ENCODE assay signal across 24 cellular contexts in the genomic region with DNA sequence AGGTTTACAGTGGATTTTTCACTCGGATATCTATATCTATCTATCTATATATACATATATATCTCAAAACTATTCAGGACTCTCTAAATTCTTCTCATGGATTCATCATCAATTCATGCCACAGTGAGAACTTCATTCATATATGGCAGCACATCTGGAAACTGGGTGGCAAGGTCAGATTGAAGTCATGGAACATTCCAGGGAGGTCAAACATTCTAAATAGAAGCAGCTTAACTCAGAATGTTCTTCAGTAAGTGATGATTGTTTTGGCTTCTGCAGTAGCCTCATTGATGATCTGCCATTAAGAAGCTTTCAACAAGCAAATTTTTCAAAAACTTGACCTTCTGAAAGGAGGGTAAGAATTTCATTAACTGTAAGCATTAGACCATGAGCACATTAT. TPM values are rescaled to one million over a fixed set of nuclear protein-coding genes. Genes with fewer than 3 reads are reported as not detected.
DNase-seq lines count a peak whose midpoint lies in the region; ATAC-seq and TF ChIP-seq lines count a peak whose summit lies in the region.
"Had no signal": no experiment of that assay in that cellular context is flagged by ENCODE, and none has a peak within 500 bp of the region (broad histone marks: within the 10 kb centered on the region; RNA-seq: fewer than 3 reads in every experiment).

No MANE protein-coding gene starts in this region.

- H3K9me3 ChIP-seq in adipocyte (ENCODE audit: control insufficient read depth, low read length) (no peaks in the 10 kb centered on the region), transverse colon (no peaks in the 10 kb centered on the region)
- H3K9me3 ChIP-seq: BE2C, BLaER1 had no signal

- no peak overlapping the region for H3K27ac ChIP-seq in transverse colon
- H3K27ac ChIP-seq: BLaER1 had no signal

- no peak for TF ChIP-seq POLR2A in transverse colon (IDR thresholded peaks at IDR 0.05)

- H3K4me3 ChIP-seq in adipocyte (ENCODE audit: low read length) (no peak overlapping the region), foreskin fibroblast (ENCODE audit: low read depth in 1 of 2, low read length in 2 of 2) (no peak overlapping the region), transverse colon (no peak overlapping the region)
- H3K4me3 ChIP-seq: BLaER1, GM12878 had no signal

- TF ChIP-seq CTCF in foreskin fibroblast (IDR thresholded peaks at IDR 0.05; ENCODE audit: low read depth, low read length): no peak
- TF ChIP-seq CTCF in transverse colon (IDR thresholded peaks at IDR 0.05): no peak

- H3K36me3 ChIP-seq in adipocyte (ENCODE audit: control insufficient read depth, insufficient read depth, low read length, severe bottlenecking): no peaks in the 10 kb centered on the region
- H3K36me3 ChIP-seq in transverse colon: no peaks in the 10 kb centered on the region
- H3K36me3 ChIP-seq: BE2C, BLaER1 had no signal

- WGBS in transverse colon (ENCODE audit: low coverage in 1 of 2), 2 donors: 58 to 68% methylated on average over 1 of the region's 1 CpG

- DNase-seq in adipocyte (ENCODE audit: low read depth) (peak; percentile 19), fibroblast of gingiva (ENCODE audit: low read depth) (peak; percentile 63), foreskin fibroblast (peak; percentile 23 to 57), AG08396 (ENCODE audit: low spot score) (no peak), transverse colon (no peak)
- DNase-seq: 8988T; ACHN; BE2C; C1 segment of cervical spinal cord; CD4-positive, alpha-beta memory T cell; CD4-positive, CD25-positive, alpha-beta regulatory T cell; CD8-positive, alpha-beta memory T cell; COR-L47; DMS 273 treated with DMSO at 0.1 percent for 48 hours; DMS153; DMS53; DMS79; DND-41; EL; GDM1 had no signal

- H3K4me1 ChIP-seq in adipocyte (ENCODE audit: control insufficient read depth, insufficient read depth, low read length): peaks cover 3% of the 10 kb centered on the region
- H3K4me1 ChIP-seq in transverse colon: no peaks in the 10 kb centered on the region
- H3K4me1 ChIP-seq: BE2C, BLaER1 had no signal

- H3K9ac ChIP-seq in adipocyte (ENCODE audit: low read length): no peak overlapping the region
- H3K9ac ChIP-seq: BLaER1 had no signal

- intact Hi-C loops in transverse colon (cut with DNase I; ENCODE audit: low total_unique reads): no loop called here

- in situ Hi-C loops in transverse colon (cut with MboI; ENCODE audit: low pct_ligation_motif_present in 1 of 4, low pct_unique_long_range_greater_than_20kb in 1 of 4, low sequenced_read_pairs in 3 of 4): no loop called here

- H3K27me3 ChIP-seq in adipocyte (replicated peaks; ENCODE audit: control insufficient read depth, insufficient read depth, low read length) (no peaks in the 10 kb centered on the region), transverse colon (no peaks in the 10 kb centered on the region)
- H3K27me3 ChIP-seq: BE2C, BLaER1 had no signal

- no peak for TF ChIP-seq EP300 in transverse colon (IDR thresholded peaks at IDR 0.05; ENCODE audit: low read depth)

- no peak for ATAC-seq in HG02840 (IDR thresholded peaks at IDR 0.05; ENCODE audit: low FRiP score, unreplicated experiment)
- no peak for ATAC-seq in GM21529 (IDR thresholded peaks at IDR 0.05; ENCODE audit: unreplicated experiment)
- ATAC-seq: GM12878 had no signal

RNA-seq across cellular contexts. Expression of a gene that starts 46.9 kb away (rescaled TPM):
- total RNA-seq in transverse colon: 10 to 100 TPM; 29.8 to 54.8 (median 44.3) TPM
- total RNA-seq: CD4-positive, alpha-beta memory T cell; CD8-positive, alpha-beta memory T cell had no signal

Comparison
In these comparisons a context has a peak if more than half of its experiments do, and no peak if none do; other contexts are left out.
1. DNase-seq: peak in adipocyte (single experiment), fibroblast of gingiva (single experiment) and foreskin fibroblast (2 of 2); none in AG08396 (single experiment) and transverse colon (single experiment).